ENCODE assay signal across 9 cellular contexts in the genomic region with DNA sequence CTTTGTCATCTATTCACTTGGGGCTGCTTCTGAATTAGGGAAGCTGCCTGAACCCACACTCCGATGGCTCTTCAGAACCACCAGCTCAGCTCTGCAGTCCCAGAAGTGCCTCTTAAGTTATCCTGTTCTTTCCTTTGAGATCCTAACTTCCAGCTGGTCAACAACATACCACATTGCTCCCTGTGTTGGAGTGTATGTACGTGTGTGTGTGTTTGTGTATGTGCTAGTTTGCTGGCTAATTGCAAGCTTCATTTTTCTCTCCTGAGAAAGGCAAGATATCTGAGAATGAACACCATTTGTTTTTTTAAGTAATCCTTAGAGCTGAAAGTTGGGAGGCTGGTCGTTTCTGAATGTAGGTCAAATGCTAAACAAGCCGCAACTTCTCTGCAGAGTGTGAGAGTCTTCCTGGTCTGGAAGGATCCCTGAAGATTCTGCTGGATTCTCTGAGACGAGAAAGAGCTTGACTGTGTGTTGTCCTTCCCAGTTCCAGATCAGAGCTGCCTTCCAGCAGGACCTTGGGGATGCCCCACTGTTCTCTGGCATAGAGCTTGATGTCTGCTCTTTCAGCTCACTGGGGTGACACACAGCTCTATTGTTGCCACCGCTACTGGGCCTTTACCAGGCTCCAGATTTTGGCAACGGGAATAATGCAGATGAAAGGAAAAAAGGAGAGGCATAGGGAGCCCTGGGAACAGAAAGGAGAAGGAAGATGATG. TPM values are rescaled to one million over a fixed set of nuclear protein-coding genes. Genes with fewer than 3 reads are reported as not detected.
A peak's percentile ranks its signal among the peaks of the same experiment; 100 is the strongest.
DNase-seq lines count a peak whose midpoint lies in the region; ATAC-seq, FAIRE-seq and TF ChIP-seq lines count a peak whose summit lies in the region.
"Had no signal": no experiment of that assay in that cellular context is flagged by ENCODE, and none has a peak within 500 bp of the region (broad histone marks: within the 10 kb centered on the region; RNA-seq: fewer than 3 reads in every experiment).

No MANE protein-coding gene starts in this region.

- 64 to 67% methylated on average over 7 of the region's 7 CpGs for WGBS in upper lobe of left lung, 2 donors

- in situ Hi-C loops in HAP-1 (cut with MboI; ENCODE audit: low sequenced_read_pairs): loop anchor here (5.0 kb wide), 1 partner anchor 110 kb away; no protein-coding TSS in a partner anchor

- H3K27me3 Mint-ChIP-seq in activated naive CD4-positive, alpha-beta T cell treated with anti-CD3 and anti-CD28 coated beads, Interleukin-2, amount 50 U/mL, for 24 hours: no peaks in the 10 kb centered on the region
- peaks cover 5% of the 10 kb centered on the region for H3K27me3 Mint-ChIP-seq in brain

- TF ChIP-seq EP300 in upper lobe of left lung (IDR thresholded peaks at IDR 0.05): no peak

- H3K27ac Mint-ChIP-seq in activated naive CD4-positive, alpha-beta T cell treated with anti-CD3 and anti-CD28 coated beads, Interleukin-2, amount 50 U/mL, for 24 hours: peak overlapping the region; percentile 70
- H3K27ac Mint-ChIP-seq in brain: peak overlapping the region in 4 of 5 experiments; percentile 35 to 93 (median 87)

- H3K9me3 Mint-ChIP-seq in activated naive CD4-positive, alpha-beta T cell treated with anti-CD3 and anti-CD28 coated beads, Interleukin-2, amount 50 U/mL, for 24 hours: no peaks in the 10 kb centered on the region
- peaks cover 0 to 3% (median 0%) of the 10 kb centered on the region in 5 experiments for H3K9me3 Mint-ChIP-seq in brain

- H3K27me3 ChIP-seq in upper lobe of left lung (no peaks in the 10 kb centered on the region), HAP-1 (ENCODE audit: low read depth) (no peaks in the 10 kb centered on the region)

- H3K36me3 ChIP-seq in upper lobe of left lung: no peaks in the 10 kb centered on the region
- H3K36me3 ChIP-seq in HAP-1 (replicated peaks): no peaks in the 10 kb centered on the region

- peak overlapping the region; percentile 95 to 100 (median 96) for H3K27ac ChIP-seq in upper lobe of left lung

- H3K4me3 ChIP-seq in upper lobe of left lung (no peak overlapping the region), HAP-1 (no peak overlapping the region)

- no peak for DNase-seq in activated naive CD4-positive, alpha-beta T cell treated with anti-CD3 and anti-CD28 coated beads, Interleukin-2, amount 50 U/mL, for 16 hours
- DNase-seq in midbrain (lab: John Stamatoyannopoulos, UW): peak; percentile 72
- DNase-seq in upper lobe of left lung: no peak
- DNase-seq in HAP-1 (ENCODE audit: low spot score in 2 of 2): no peak
- no peak for DNase-seq in HTR-8/SVneo (ENCODE audit: insufficient read length, low spot score)
- DNase-seq in LoVo (ENCODE audit: low spot score): no peak

- no peak for TF ChIP-seq POLR2A in upper lobe of left lung (IDR thresholded peaks at IDR 0.05)

- no peak for FAIRE-seq in HTR-8/SVneo (lab: Jason Lieb, UNC)
- FAIRE-seq: islet of Langerhans had no signal

- H3K4me1 ChIP-seq in upper lobe of left lung: peaks cover 42 to 55% (median 50%) of the 10 kb centered on the region in 4 donors
- H3K4me1 ChIP-seq in HAP-1: peaks cover 25% of the 10 kb centered on the region

- no peak for TF ChIP-seq CTCF in brain (conservative IDR thresholded peaks at IDR 0.05)
- TF ChIP-seq CTCF in upper lobe of left lung (IDR thresholded peaks at IDR 0.05): no peak

- ATAC-seq in upper lobe of left lung (ENCODE audit: low FRiP score in 2 of 2): no peak

- H3K4me1 Mint-ChIP-seq in activated naive CD4-positive, alpha-beta T cell treated with anti-CD3 and anti-CD28 coated beads, Interleukin-2, amount 50 U/mL, for 24 hours: peaks cover 55% of the 10 kb centered on the region
- peaks cover 55% of the 10 kb centered on the region for H3K4me1 Mint-ChIP-seq in brain

- H3K9me3 ChIP-seq in upper lobe of left lung (no peaks in the 10 kb centered on the region), HAP-1 (no peaks in the 10 kb centered on the region)

- no peaks in the 10 kb centered on the region for H3K36me3 Mint-ChIP-seq in activated naive CD4-positive, alpha-beta T cell treated with anti-CD3 and anti-CD28 coated beads, Interleukin-2, amount 50 U/mL, for 24 hours
- no peaks in the 10 kb centered on the region for H3K36me3 Mint-ChIP-seq in brain

- H3K4me3 Mint-ChIP-seq in activated naive CD4-positive, alpha-beta T cell treated with anti-CD3 and anti-CD28 coated beads, Interleukin-2, amount 50 U/mL, for 24 hours: peak overlapping the region; percentile 84
- peak overlapping the region in 4 of 5 experiments; percentile 51 to 84 (median 61) for H3K4me3 Mint-ChIP-seq in brain

RNA-seq across cellular contexts. Expression of gene GSG1, which starts 0.8 kb away (rescaled TPM):
- polyA plus RNA-seq in brain (ENCODE audit: insufficient read depth, low read depth, low replicate concordance): not detected
- total RNA-seq in upper lobe of left lung: not detected

RNA-seq across cellular contexts. Expression of gene FAM234B, which starts 58.5 kb away (rescaled TPM):
- polyA plus RNA-seq in brain (ENCODE audit: insufficient read depth, low read depth, low replicate concordance): 17.1 TPM
- 10 to 100 TPM in 1 of 6 donors, 1 to 10 TPM in 5; 3.1 to 16.2 (median 8.8) TPM for total RNA-seq in upper lobe of left lung
